24 cellular contexts compared by ENCODE assay signal in genomic region chr14:91545946-91546716, GRCh38. TPM values are rescaled to one million over a fixed set of nuclear protein-coding genes. Genes with fewer than 3 reads are reported as not detected.
DNase-seq lines count a peak whose midpoint lies in the region; ATAC-seq and TF ChIP-seq lines count a peak whose summit lies in the region.
"Had no signal": no experiment of that assay in that cellular context is flagged by ENCODE, and none has a peak within 500 bp of the region (broad histone marks: within the 10 kb centered on the region; RNA-seq: fewer than 3 reads in every experiment).

No MANE protein-coding gene starts in this region.

- H3K27me3 Mint-ChIP-seq in activated CD4-positive, alpha-beta T cell treated with anti-CD3 and anti-CD28 coated beads for 36 hours: peaks cover 2% of the 10 kb centered on the region
- peaks cover 3 to 7% (median 5%) of the 10 kb centered on the region in 3 donors for H3K27me3 Mint-ChIP-seq in CD14-positive monocyte (ENCODE audit: low read depth in 3 of 3)

- H3K36me3 Mint-ChIP-seq in activated CD4-positive, alpha-beta T cell treated with anti-CD3 and anti-CD28 coated beads for 36 hours (ENCODE audit: low read depth): no peaks in the 10 kb centered on the region
- no peaks in the 10 kb centered on the region for H3K36me3 Mint-ChIP-seq in CD14-positive monocyte
- H3K36me3 Mint-ChIP-seq: WTC11 had no signal

- DNase-seq in NCI-H345 (lab: John Stamatoyannopoulos, UW): peak; percentile 37
- DNase-seq in NCI-H345 treated with DMSO at 0.1 percent for 48 hours (lab: John Stamatoyannopoulos, UW; ENCODE audit: unreplicated experiment): no peak
- peak; percentile 95 for DNase-seq in NCI-H2171 treated with DMSO at 0.1 percent for 48 hours (lab: John Stamatoyannopoulos, UW)
- DNase-seq in ecto neural progenitor cell (ENCODE audit: low spot score): peak; percentile 56
- DNase-seq in retinal pigment epithelial cell (ENCODE audit: low read depth): peak; percentile 78
- no peak for DNase-seq in activated CD4-positive, alpha-beta T cell treated with anti-CD3 and anti-CD28 coated beads for 36 hours
- DNase-seq in NCI-H2227 (lab: John Stamatoyannopoulos, UW; ENCODE audit: unreplicated experiment): no peak
- no peak for DNase-seq in CD14-positive monocyte (ENCODE audit: low spot score)
- DNase-seq: ACHN; activated CD4-positive, alpha-beta T cell treated with anti-CD3 and anti-CD28 coated beads, Interleukin-2, amount 50 U/mL, for 48 hours; activated gamma-delta T cell; amniotic stem cell; C1 segment of cervical spinal cord; foreskin melanocyte; GOT3; MV-4-11; naive thymus-derived CD4-positive, alpha-beta T cell; pancreas; Peyer's patch; SK-N-SH had no signal

- no peak for ATAC-seq in activated CD4-positive, alpha-beta T cell treated with anti-CD3 and anti-CD28 coated beads for 36 hours
- ATAC-seq: naive thymus-derived CD4-positive, alpha-beta T cell; pancreas; WTC11 had no signal

- POLR2A ChIA-PET in activated CD4-positive, alpha-beta T cell treated with anti-CD3 and anti-CD28 coated beads for 36 hours (lab: Charles Lee): no interaction called here

- H3K27ac Mint-ChIP-seq in activated CD4-positive, alpha-beta T cell treated with anti-CD3 and anti-CD28 coated beads for 36 hours: no peak overlapping the region
- no peak overlapping the region for H3K27ac Mint-ChIP-seq in CD14-positive monocyte
- H3K27ac Mint-ChIP-seq: dendritic cell treated with granulocyte-macrophage colony-stimulating factor and Interleukin-4, amounts not matched to agents 40 ng/mL and 50 ng/mL, for 4 days; WTC11 had no signal

- H3K9me3 Mint-ChIP-seq in activated CD4-positive, alpha-beta T cell treated with anti-CD3 and anti-CD28 coated beads for 36 hours (ENCODE audit: low read depth): peaks cover 12% of the 10 kb centered on the region
- peaks cover 3 to 14% (median 9%) of the 10 kb centered on the region in 7 donors for H3K9me3 Mint-ChIP-seq in CD14-positive monocyte

- CTCF ChIA-PET in activated CD4-positive, alpha-beta T cell treated with anti-CD3 and anti-CD28 coated beads for 36 hours (lab: Charles Lee): interaction anchor here (0.7 to 0.9 kb wide), 2 partner anchors 80 to 243 kb away, joined by 3 read pairs; no protein-coding TSS in a partner anchor

- TF ChIP-seq CTCF in retinal pigment epithelial cell (conservative IDR thresholded peaks at IDR 0.05; ENCODE audit: low read depth, low read length) (no peak), CD14-positive monocyte (IDR thresholded peaks at IDR 0.05) (no peak)

- intact Hi-C loops in activated CD4-positive, alpha-beta T cell treated with anti-CD3 and anti-CD28 coated beads for 36 hours (cut with DNase I, micrococcal nuclease): no loop called here
- intact Hi-C loops in CD14-positive monocyte (cut with micrococcal nuclease): no loop called here

- no peaks in the 10 kb centered on the region for H3K4me1 Mint-ChIP-seq in activated CD4-positive, alpha-beta T cell treated with anti-CD3 and anti-CD28 coated beads for 36 hours
- H3K4me1 Mint-ChIP-seq in CD14-positive monocyte: no peaks in the 10 kb centered on the region
- H3K4me1 Mint-ChIP-seq: naive thymus-derived CD4-positive, alpha-beta T cell; WTC11 had no signal

- no peak overlapping the region for H3K4me3 ChIP-seq in retinal pigment epithelial cell (ENCODE audit: low read length)
- H3K4me3 ChIP-seq: cardiac muscle cell, pancreas, Peyer's patch, vagina had no signal

- H3K4me3 Mint-ChIP-seq in activated CD4-positive, alpha-beta T cell treated with anti-CD3 and anti-CD28 coated beads for 36 hours: no peak overlapping the region
- H3K4me3 Mint-ChIP-seq in CD14-positive monocyte: no peak overlapping the region
- H3K4me3 Mint-ChIP-seq: dendritic cell treated with granulocyte-macrophage colony-stimulating factor and Interleukin-4, amounts not matched to agents 40 ng/mL and 50 ng/mL, for 4 days; naive thymus-derived CD4-positive, alpha-beta T cell; WTC11 had no signal

RNA-seq across cellular contexts. Expression of gene PPP4R3A, which starts 36.0 kb away (rescaled TPM):
- 100 to 1,000 TPM; 105 to 122 TPM for total RNA-seq in activated CD4-positive, alpha-beta T cell treated with anti-CD3 and anti-CD28 coated beads for 36 hours
- 10 to 100 TPM; 31.4 to 41.2 TPM for polyA plus RNA-seq in CD14-positive monocyte

Comparison
In these comparisons a context has a peak if more than half of its experiments do, and no peak if none do; other contexts are left out.
1. DNase-seq: peak in NCI-H345 (single experiment), NCI-H2171 treated with DMSO at 0.1 percent for 48 hours (single experiment), ecto neural progenitor cell (single experiment) and retinal pigment epithelial cell (single experiment); none in NCI-H345 treated with DMSO at 0.1 percent for 48 hours (single experiment), activated CD4-positive, alpha-beta T cell treated with anti-CD3 and anti-CD28 coated beads for 36 hours (single experiment), NCI-H2227 (single experiment) and CD14-positive monocyte (single experiment).